In genomic region chr14:34691173-34691572, GRCh38 we compare ENCODE assay signal across 26 cellular contexts.
"Had no signal": no experiment of that assay in that cellular context is flagged by ENCODE, and none has a peak within 500 bp of the region (broad histone marks: within the 10 kb centered on the region; RNA-seq: fewer than 3 reads in every experiment).

No MANE protein-coding gene starts in this region.

- H3K4me3 ChIP-seq: coronary artery, dorsolateral prefrontal cortex had no signal

- ATAC-seq: activated CD4-positive, CD25-positive, alpha-beta regulatory T cell treated with anti-CD3 and anti-CD28 coated beads, Interleukin-2, amount 50 U/mL, for 24 hours; activated CD8-positive, alpha-beta T cell treated with anti-CD3 and anti-CD28 coated beads for 36 hours; activated T-cell treated with anti-CD3 and anti-CD28 coated beads, Interleukin-2, amount 50 U/mL, for 4 hours; activated T-helper 17 cell treated with anti-CD3 and anti-CD28 coated beads, Interleukin-2, amount 50 U/mL, for 72 hours; esophagus mucosa; T-helper 17 cell had no signal

- H3K27me3 ChIP-seq: brain microvascular endothelial cell, dorsolateral prefrontal cortex had no signal

- H3K36me3 ChIP-seq: brain microvascular endothelial cell, WERI-Rb-1 had no signal

- DNase-seq: activated B cell treated with CpG ODN at 0.5 μM for 24 hours; activated CD4-positive, alpha-beta T cell treated with anti-CD3 and anti-CD28 coated beads for 48 hours; activated CD4-positive, alpha-beta T cell treated with anti-CD3 and anti-CD28 coated beads, Interleukin-2, amount 50 U/mL, for 1 hour; activated CD4-positive, alpha-beta T cell treated with anti-CD3 and anti-CD28 coated beads, Interleukin-2, amount 50 U/mL, for 48 hours; activated CD8-positive, alpha-beta memory T cell treated with anti-CD3 and anti-CD28 coated beads for 24 hours; activated CD8-positive, alpha-beta T cell treated with anti-CD3 and anti-CD28 coated beads for 36 hours; activated effector memory CD4-positive, alpha-beta T cell treated with Interleukin-2 at 50 U/mL for 16 hours; activated gamma-delta T cell treated with Interleukin-2 at 50 U/mL for 16 hours; activated naive CD4-positive, alpha-beta T cell treated with anti-CD3 and anti-CD28 coated beads, Interleukin-2, amount 50 U/mL, for 16 hours; activated naive CD4-positive, alpha-beta T cell treated with Interleukin-2 at 50 U/mL for 16 hours; activated T-cell treated with anti-CD3 and anti-CD28 coated beads, Interleukin-2, amount 50 U/mL, for 4 hours; amniotic stem cell; anterior cingulate cortex; brain microvascular endothelial cell; dorsolateral prefrontal cortex; effector memory CD4-positive, alpha-beta T cell; endodermal cell; foreskin fibroblast; T-helper 1 cell; T-helper 17 cell; T1000; WERI-Rb-1 had no signal

- H3K27ac ChIP-seq: brain microvascular endothelial cell, coronary artery, WERI-Rb-1 had no signal
